In genomic region chr6:113596907-113597583, GRCh38 we compare ENCODE assay signal across 9 cellular contexts.
DNase-seq lines count a peak whose midpoint lies in the region; ATAC-seq and TF ChIP-seq lines count a peak whose summit lies in the region.
"Had no signal": no experiment of that assay in that cellular context is flagged by ENCODE, and none has a peak within 500 bp of the region (broad histone marks: within the 10 kb centered on the region; RNA-seq: fewer than 3 reads in every experiment).

No MANE protein-coding gene starts in this region.

- no peaks in the 10 kb centered on the region for H3K9me3 ChIP-seq in stomach

- ATAC-seq in GM21825 (IDR thresholded peaks at IDR 0.05; ENCODE audit: unreplicated experiment), result peak; percentile 53

- H3K36me3 ChIP-seq in stomach, result no peaks in the 10 kb centered on the region

- 17 to 59% (median 28%) methylated on average over 4 of the region's 4 CpGs for WGBS in stomach, 5 donors

- CTCF ChIA-PET in HEK293T (lab: Yijun Ruan, JAX), result no interaction called here

- H3K27me3 ChIP-seq in stomach, result no peaks in the 10 kb centered on the region

- intact Hi-C loops in stomach (cut with DNase I; ENCODE audit: low total_unique reads), result no loop called here

- POLR2A ChIA-PET in HEK293T (lab: Yijun Ruan, JAX), result interaction anchor here (0.7 kb wide), 1 partner anchor 255 kb away, joined by 3 read pairs; no protein-coding TSS in a partner anchor

- H3K27ac ChIP-seq in stomach, result peak overlapping the region; percentile 17 to 71 (median 44)

- H3K4me1 ChIP-seq in stomach, result peaks cover 14 to 28% (median 21%) of the 10 kb centered on the region in 4 donors

- no peak for TF ChIP-seq CTCF in stomach (IDR thresholded peaks at IDR 0.05)

- TF ChIP-seq POLR2A in stomach (IDR thresholded peaks at IDR 0.05), result no peak

- DNase-seq in NCI-H345 (lab: John Stamatoyannopoulos, UW) (peak; percentile 78), fibroblast of the conjunctiva (ENCODE audit: low read depth) (peak; percentile 54), stomach (peak; percentile 35), NCI-H1048 (lab: John Stamatoyannopoulos, UW) (no peak), HEK293T (ENCODE audit: extremely low spot score) (no peak)
- no peak for DNase-seq in effector CD8-positive, alpha-beta T cell (lab: John Stamatoyannopoulos, UW)
- DNase-seq in stimulated activated CD4-positive, alpha-beta T cell treated with anti-CD3 and anti-CD28 coated beads, Interleukin-1b, Interleukin-23, amount 100 ng/mL, for 48 hours, result no peak
- DNase-seq: stimulated activated CD4-positive, alpha-beta T cell treated with anti-CD3 and anti-CD28 coated beads, Interleukin-4, amount 100 ng/mL, for 1 hour had no signal

- no peak overlapping the region for H3K4me3 ChIP-seq in stomach

- no peak for TF ChIP-seq EP300 in stomach (IDR thresholded peaks at IDR 0.05)

TF ChIP-seq in HEK293T, 16 proteins besides CTCF, POLR2A, EP300 and RAD21:
- TF ChIP-seq SP1 (IDR thresholded peaks at IDR 0.05) (no peak), PKNOX1 (IDR thresholded peaks at IDR 0.05) (no peak), LEF1 (IDR thresholded peaks at IDR 0.05; ENCODE audit: borderline replicate concordance) (no peak)

Comparison
In these comparisons a context has a peak if more than half of its experiments do, and no peak if none do; other contexts are left out.
1. DNase-seq: peak in NCI-H345 (single experiment), fibroblast of the conjunctiva (single experiment) and stomach (single experiment); none in NCI-H1048 (single experiment), HEK293T (single experiment), effector CD8-positive, alpha-beta T cell (single experiment) and stimulated activated CD4-positive, alpha-beta T cell treated with anti-CD3 and anti-CD28 coated beads, Interleukin-1b, Interleukin-23, amount 100 ng/mL, for 48 hours (single experiment).